24 cellular contexts compared by ENCODE assay signal in the genomic region with DNA sequence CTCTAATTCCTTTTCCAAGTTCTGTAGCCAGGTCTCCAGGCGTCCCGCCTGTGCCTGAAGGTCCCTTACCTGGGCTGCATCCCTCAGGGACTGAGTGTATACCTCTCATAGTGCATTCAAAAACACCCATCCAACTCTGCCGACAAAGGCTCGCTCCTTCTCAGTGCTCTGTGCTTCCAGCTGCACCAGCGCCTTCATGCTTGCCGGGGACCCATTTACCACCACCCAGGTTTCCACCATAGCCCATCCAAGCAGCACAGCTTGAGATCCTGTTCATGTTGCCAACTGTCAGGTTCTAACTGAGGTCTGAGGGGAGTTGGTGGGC.
"Had no signal": no experiment of that assay in that cellular context is flagged by ENCODE, and none has a peak within 500 bp of the region (broad histone marks: within the 10 kb centered on the region; RNA-seq: fewer than 3 reads in every experiment).

No MANE protein-coding gene starts in this region.

- H3K36me3 ChIP-seq: adrenal gland, SJSA1 had no signal

- H3K4me1 ChIP-seq: adrenal gland, SJSA1 had no signal

- H3K4me1 Mint-ChIP-seq: activated CD4-positive, alpha-beta T cell treated with anti-CD3 and anti-CD28 coated beads for 36 hours; activated CD4-positive, alpha-beta T cell treated with anti-CD3 and anti-CD28 coated beads, Interleukin-2, amount 10 ng/mL, durations not matched to agents 7 days and 5 days; central memory CD8-positive, alpha-beta T cell had no signal

- H3K4me3 ChIP-seq: adrenal gland, SJSA1 had no signal

- H3K9ac ChIP-seq: KMS-11, SK-N-SH had no signal

- H3K36me3 Mint-ChIP-seq: brain had no signal

- ATAC-seq: activated CD4-positive, alpha-beta T cell treated with anti-CD3 and anti-CD28 coated beads for 36 hours; activated CD4-positive, CD25-positive, alpha-beta regulatory T cell treated with anti-CD3 and anti-CD28 coated beads, Interleukin-2, amount 50 U/mL, for 24 hours; activated naive CD4-positive, alpha-beta T cell treated with anti-CD3 and anti-CD28 coated beads, Interleukin-2, amount 50 U/mL, for 72 hours; activated T-cell treated with anti-CD3 and anti-CD28 coated beads, Interleukin-2, amount 50 U/mL, for 4 hours had no signal

- H3K27me3 ChIP-seq: adrenal gland, SJSA1 had no signal

- H3K9me3 Mint-ChIP-seq: activated T-helper 1 cell treated with anti-CD3 and anti-CD28 coated beads, Interleukin-12 subunit alpha, Interleukin-12 subunit beta, Interleukin-2, Interleukin-4 antibody, amounts not matched to agents 30 ng/mL and 10 ng/mL and 1 ng/mL, durations not matched to agents 14 hours and 24 hours and 36 hours; central memory CD8-positive, alpha-beta T cell had no signal

- DNase-seq: activated CD8-positive, alpha-beta memory T cell treated with anti-CD3 and anti-CD28 coated beads, Interleukin-2, amount 50 U/mL, for 4 hours; activated gamma-delta T cell treated with Interleukin-2 at 50 U/mL for 16 hours; activated naive CD4-positive, alpha-beta T cell treated with anti-CD3 and anti-CD28 coated beads for 36 hours; activated T-cell treated with anti-CD3 and anti-CD28 coated beads for 4 hours; activated T-cell treated with anti-CD3 and anti-CD28 coated beads, Interleukin-2, amount 50 U/mL, for 4 hours; NCI-H1092; NCI-H1436 treated with DMSO at 0.1 percent for 48 hours; NCI-H1694 treated with DMSO at 0.1 percent for 48 hours; NCI-H510A; NCI-H748 treated with DMSO at 0.1 percent for 48 hours; SHP77 treated with DMSO at 0.1 percent for 48 hours; SK-N-SH had no signal

- H3K27ac Mint-ChIP-seq: activated CD4-positive, alpha-beta T cell treated with anti-CD3 and anti-CD28 coated beads for 36 hours; activated CD4-positive, alpha-beta T cell treated with anti-CD3 and anti-CD28 coated beads, Interleukin-2, amount 10 ng/mL, durations not matched to agents 7 days and 5 days; activated naive CD4-positive, alpha-beta T cell treated with anti-CD3 and anti-CD28 coated beads for 36 hours; activated naive CD4-positive, alpha-beta T cell treated with anti-CD3 and anti-CD28 coated beads, Interleukin-2, amount 50 U/mL, for 72 hours; activated T-helper 1 cell treated with anti-CD3 and anti-CD28 coated beads, Interleukin-12 subunit alpha, Interleukin-12 subunit beta, Interleukin-2, Interleukin-4 antibody, amounts not matched to agents 30 ng/mL and 10 ng/mL and 1 ng/mL, durations not matched to agents 14 hours and 24 hours and 36 hours; brain; T-helper 1 cell treated with Interleukin-12 subunit alpha and Interleukin-12 subunit beta and Interleukin-4 antibody, amounts not matched to agents 30 μg/mL and 1 μg/mL, for 36 hours; WTC11 had no signal

- H3K27ac ChIP-seq: adrenal gland, KMS-11, SJSA1 had no signal

- H3K27me3 Mint-ChIP-seq: activated CD4-positive, alpha-beta T cell treated with anti-CD3 and anti-CD28 coated beads for 36 hours; activated CD4-positive, alpha-beta T cell treated with anti-CD3 and anti-CD28 coated beads, Interleukin-2, amount 10 ng/mL, durations not matched to agents 7 days and 5 days; central memory CD8-positive, alpha-beta T cell had no signal

- H3K4me3 Mint-ChIP-seq: activated CD4-positive, alpha-beta T cell treated with anti-CD3 and anti-CD28 coated beads for 36 hours; activated CD4-positive, alpha-beta T cell treated with anti-CD3 and anti-CD28 coated beads, Interleukin-2, amount 10 ng/mL, durations not matched to agents 7 days and 5 days; activated naive CD4-positive, alpha-beta T cell treated with anti-CD3 and anti-CD28 coated beads for 36 hours; activated T-cell treated with anti-CD3 and anti-CD28 coated beads, Interleukin-2, amount 50 U/mL, for 4 hours; activated T-helper 1 cell treated with anti-CD3 and anti-CD28 coated beads, Interleukin-12 subunit alpha, Interleukin-12 subunit beta, Interleukin-2, Interleukin-4 antibody, amounts not matched to agents 30 ng/mL and 10 ng/mL and 1 ng/mL, durations not matched to agents 14 hours and 24 hours and 36 hours; brain; central memory CD8-positive, alpha-beta T cell; T-helper 1 cell treated with Interleukin-12 subunit alpha and Interleukin-12 subunit beta and Interleukin-4 antibody, amounts not matched to agents 30 μg/mL and 1 μg/mL, for 36 hours; WTC11 had no signal

- H3K4me2 ChIP-seq: KMS-11, SK-N-SH had no signal

- H3K9me3 ChIP-seq: adrenal gland, SK-N-SH had no signal
